9 cellular contexts compared by ENCODE assay signal in genomic region chr2:96205238-96205637, GRCh38. TPM values are rescaled to one million over a fixed set of nuclear protein-coding genes. Genes with fewer than 3 reads are reported as not detected.
A peak's percentile ranks its signal among the peaks of the same experiment; 100 is the strongest.
DNase-seq lines count a peak whose midpoint lies in the region; ATAC-seq and TF ChIP-seq lines count a peak whose summit lies in the region.
"Had no signal": no experiment of that assay in that cellular context is flagged by ENCODE, and none has a peak within 500 bp of the region (broad histone marks: within the 10 kb centered on the region; RNA-seq: fewer than 3 reads in every experiment).

No MANE protein-coding gene starts in this region.

- peaks cover 68% of the 10 kb centered on the region for H3K4me1 Mint-ChIP-seq in activated CD8-positive, alpha-beta memory T cell treated with anti-CD3 and anti-CD28 coated beads, Interleukin-2, amount 10 ng/mL, durations not matched to agents 7 days and 5 days
- H3K4me1 Mint-ChIP-seq in activated T-helper 1 cell treated with anti-CD3 and anti-CD28 coated beads, Interleukin-12 subunit alpha, Interleukin-12 subunit beta, Interleukin-2, Interleukin-4 antibody, amounts not matched to agents 30 ng/mL and 10 ng/mL and 1 ng/mL, durations not matched to agents 14 hours and 24 hours and 36 hours (ENCODE audit: low read depth), result peaks cover 71% of the 10 kb centered on the region

- peak overlapping the region; percentile 40; the same call in 1 of the 2 replicates for H3K9ac ChIP-seq in iPS-20b (ENCODE audit: low read depth, low read length)

- H3K36me3 Mint-ChIP-seq in activated CD8-positive, alpha-beta memory T cell treated with anti-CD3 and anti-CD28 coated beads, Interleukin-2, amount 10 ng/mL, durations not matched to agents 7 days and 5 days, result peaks cover 17% of the 10 kb centered on the region
- H3K36me3 Mint-ChIP-seq in activated T-helper 1 cell treated with anti-CD3 and anti-CD28 coated beads, Interleukin-12 subunit alpha, Interleukin-12 subunit beta, Interleukin-2, Interleukin-4 antibody, amounts not matched to agents 30 ng/mL and 10 ng/mL and 1 ng/mL, durations not matched to agents 14 hours and 24 hours and 36 hours (ENCODE audit: low read depth), result peaks cover 20% of the 10 kb centered on the region

- H3K36me3 ChIP-seq in iPS-20b (ENCODE audit: insufficient read depth, low read depth, low read length), result peaks cover 3% of the 10 kb centered on the region
- no peaks in the 10 kb centered on the region for H3K36me3 ChIP-seq in suprapubic skin
- no peaks in the 10 kb centered on the region for H3K36me3 ChIP-seq in H7 (replicated peaks; ENCODE audit: control insufficient read depth, insufficient read depth, low read length)

- H3K4me3 ChIP-seq in iPS-20b (ENCODE audit: low read length) (peak overlapping the region; percentile 52), suprapubic skin (peak overlapping the region; percentile 14), H7 (ENCODE audit: insufficient read depth, low read depth, low read length) (no peak overlapping the region)

- no peaks in the 10 kb centered on the region for H3K27me3 ChIP-seq in iPS-20b (ENCODE audit: insufficient read depth, low read length)
- no peaks in the 10 kb centered on the region for H3K27me3 ChIP-seq in suprapubic skin
- no peaks in the 10 kb centered on the region for H3K27me3 ChIP-seq in H7 (ENCODE audit: control insufficient read depth, insufficient read depth, low read length)

- H3K9me3 ChIP-seq in iPS-20b (ENCODE audit: insufficient read depth, low read depth, low read length) (no peaks in the 10 kb centered on the region), suprapubic skin (no peaks in the 10 kb centered on the region)

- no peak overlapping the region for H3K27ac ChIP-seq in iPS-20b (ENCODE audit: low read length)
- H3K27ac ChIP-seq in suprapubic skin, result peak overlapping the region; percentile 73

- DNase-seq in activated CD8-positive, alpha-beta memory T cell treated with anti-CD3 and anti-CD28 coated beads, Interleukin-2, amount 10 ng/mL, durations not matched to agents 7 days and 5 days, result no peak
- no peak for DNase-seq in activated CD8-positive, alpha-beta memory T cell treated with anti-CD3 and anti-CD28 coated beads, Interleukin-2, amount 50 U/mL, for 48 hours
- DNase-seq in activated T-helper 1 cell treated with anti-CD3 and anti-CD28 coated beads, Interleukin-12 subunit alpha, Interleukin-12 subunit beta, Interleukin-2, Interleukin-4 antibody, amounts not matched to agents 30 ng/mL and 10 ng/mL and 1 ng/mL, durations not matched to agents 14 hours and 24 hours and 36 hours (ENCODE audit: low spot score), result no peak
- DNase-seq in suprapubic skin (ENCODE audit: low spot score in 2 of 2) (no peak), NCI-H510A treated with DMSO at 0.1 percent for 48 hours (lab: John Stamatoyannopoulos, UW) (no peak), H7 (no peak), GM19240 (ENCODE audit: insufficient read length, low spot score) (no peak)

- no peak for ATAC-seq in activated CD8-positive, alpha-beta memory T cell treated with anti-CD3 and anti-CD28 coated beads, Interleukin-2, amount 10 ng/mL, durations not matched to agents 7 days and 5 days
- ATAC-seq: Panc1 had no signal

- intact Hi-C loops in activated T-helper 1 cell treated with anti-CD3 and anti-CD28 coated beads, Interleukin-12 subunit alpha, Interleukin-12 subunit beta, Interleukin-2, Interleukin-4 antibody, amounts not matched to agents 30 ng/mL and 10 ng/mL and 1 ng/mL, durations not matched to agents 14 hours and 24 hours and 36 hours (cut with micrococcal nuclease), result loop anchor here (5.0 kb wide), 2 partner anchors 117 to 432 kb away; partner anchors contain the start of gene KANSL3

- H3K4me1 ChIP-seq in iPS-20b (ENCODE audit: insufficient read depth, low read length) (peaks cover 17% of the 10 kb centered on the region), suprapubic skin (peaks cover 85% of the 10 kb centered on the region)

- H3K27me3 Mint-ChIP-seq in activated CD8-positive, alpha-beta memory T cell treated with anti-CD3 and anti-CD28 coated beads, Interleukin-2, amount 10 ng/mL, durations not matched to agents 7 days and 5 days, result no peaks in the 10 kb centered on the region
- H3K27me3 Mint-ChIP-seq in activated T-helper 1 cell treated with anti-CD3 and anti-CD28 coated beads, Interleukin-12 subunit alpha, Interleukin-12 subunit beta, Interleukin-2, Interleukin-4 antibody, amounts not matched to agents 30 ng/mL and 10 ng/mL and 1 ng/mL, durations not matched to agents 14 hours and 24 hours and 36 hours (ENCODE audit: insufficient read depth), result no peaks in the 10 kb centered on the region

- no peak for TF ChIP-seq POLR2A in suprapubic skin (IDR thresholded peaks at IDR 0.05)

- TF ChIP-seq EP300 in suprapubic skin (IDR thresholded peaks at IDR 0.05), result no peak

- 4% methylated on average over 4 of the region's 4 CpGs for WGBS in suprapubic skin

- H3K4me3 Mint-ChIP-seq in activated CD8-positive, alpha-beta memory T cell treated with anti-CD3 and anti-CD28 coated beads, Interleukin-2, amount 10 ng/mL, durations not matched to agents 7 days and 5 days, result peak overlapping the region; percentile 35
- peak overlapping the region; percentile 63 for H3K4me3 Mint-ChIP-seq in activated T-helper 1 cell treated with anti-CD3 and anti-CD28 coated beads, Interleukin-12 subunit alpha, Interleukin-12 subunit beta, Interleukin-2, Interleukin-4 antibody, amounts not matched to agents 30 ng/mL and 10 ng/mL and 1 ng/mL, durations not matched to agents 14 hours and 24 hours and 36 hours

- H3K27ac Mint-ChIP-seq in activated CD8-positive, alpha-beta memory T cell treated with anti-CD3 and anti-CD28 coated beads, Interleukin-2, amount 10 ng/mL, durations not matched to agents 7 days and 5 days, result peak overlapping the region; percentile 60
- no peak overlapping the region for H3K27ac Mint-ChIP-seq in activated T-helper 1 cell treated with anti-CD3 and anti-CD28 coated beads, Interleukin-12 subunit alpha, Interleukin-12 subunit beta, Interleukin-2, Interleukin-4 antibody, amounts not matched to agents 30 ng/mL and 10 ng/mL and 1 ng/mL, durations not matched to agents 14 hours and 24 hours and 36 hours

- TF ChIP-seq CTCF in suprapubic skin (IDR thresholded peaks at IDR 0.05), result no peak

- H3K9me3 Mint-ChIP-seq in activated CD8-positive, alpha-beta memory T cell treated with anti-CD3 and anti-CD28 coated beads, Interleukin-2, amount 10 ng/mL, durations not matched to agents 7 days and 5 days (ENCODE audit: low read depth), result no peaks in the 10 kb centered on the region
- H3K9me3 Mint-ChIP-seq in activated T-helper 1 cell treated with anti-CD3 and anti-CD28 coated beads, Interleukin-12 subunit alpha, Interleukin-12 subunit beta, Interleukin-2, Interleukin-4 antibody, amounts not matched to agents 30 ng/mL and 10 ng/mL and 1 ng/mL, durations not matched to agents 14 hours and 24 hours and 36 hours, result no peaks in the 10 kb centered on the region

- CTCF ChIA-PET in activated CD8-positive, alpha-beta memory T cell treated with anti-CD3 and anti-CD28 coated beads, Interleukin-2, amount 10 ng/mL, durations not matched to agents 7 days and 5 days (lab: Charles Lee), result interaction anchor here (0.8 to 6.2 kb wide), 6 partner anchors 16 to 62 kb away, joined by 3 to 27 read pairs (median 4); no protein-coding TSS in a partner anchor

RNA-seq across cellular contexts. Expression of gene STARD7, which starts 3.4 kb away (rescaled TPM):
- total RNA-seq in activated CD8-positive, alpha-beta memory T cell treated with anti-CD3 and anti-CD28 coated beads, Interleukin-2, amount 10 ng/mL, durations not matched to agents 7 days and 5 days, result 100 to 1,000 TPM; 131 to 180 TPM
- 216 and 229 TPM in 2 replicates for total RNA-seq in activated T-helper 1 cell treated with anti-CD3 and anti-CD28 coated beads, Interleukin-12 subunit alpha, Interleukin-12 subunit beta, Interleukin-2, Interleukin-4 antibody, amounts not matched to agents 30 ng/mL and 10 ng/mL and 1 ng/mL, durations not matched to agents 14 hours and 24 hours and 36 hours
- 10 to 100 TPM; 69.4 to 92.4 (median 76.8) TPM for total RNA-seq in suprapubic skin
- 233 and 253 TPM in 2 replicates for total RNA-seq in H7 (2014; rRNA removed; shearing (Covaris generic))

RNA-seq across cellular contexts. Expression of gene DUSP2, which starts 60.0 kb away (rescaled TPM):
- 10 to 100 TPM; 32.0 to 53.6 TPM for total RNA-seq in activated CD8-positive, alpha-beta memory T cell treated with anti-CD3 and anti-CD28 coated beads, Interleukin-2, amount 10 ng/mL, durations not matched to agents 7 days and 5 days
- 494 and 500 TPM in 2 replicates for total RNA-seq in activated T-helper 1 cell treated with anti-CD3 and anti-CD28 coated beads, Interleukin-12 subunit alpha, Interleukin-12 subunit beta, Interleukin-2, Interleukin-4 antibody, amounts not matched to agents 30 ng/mL and 10 ng/mL and 1 ng/mL, durations not matched to agents 14 hours and 24 hours and 36 hours
- 100 to 1,000 TPM in 1 of 4 donors, 10 to 100 TPM in 3; 26.0 to 124 (median 74.1) TPM for total RNA-seq in suprapubic skin
- 2.0 and 3.6 TPM in 2 replicates for total RNA-seq in H7 (2014; rRNA removed; shearing (Covaris generic))
